Comparison of ENCODE assay signal across 20 cellular contexts in the genomic region with DNA sequence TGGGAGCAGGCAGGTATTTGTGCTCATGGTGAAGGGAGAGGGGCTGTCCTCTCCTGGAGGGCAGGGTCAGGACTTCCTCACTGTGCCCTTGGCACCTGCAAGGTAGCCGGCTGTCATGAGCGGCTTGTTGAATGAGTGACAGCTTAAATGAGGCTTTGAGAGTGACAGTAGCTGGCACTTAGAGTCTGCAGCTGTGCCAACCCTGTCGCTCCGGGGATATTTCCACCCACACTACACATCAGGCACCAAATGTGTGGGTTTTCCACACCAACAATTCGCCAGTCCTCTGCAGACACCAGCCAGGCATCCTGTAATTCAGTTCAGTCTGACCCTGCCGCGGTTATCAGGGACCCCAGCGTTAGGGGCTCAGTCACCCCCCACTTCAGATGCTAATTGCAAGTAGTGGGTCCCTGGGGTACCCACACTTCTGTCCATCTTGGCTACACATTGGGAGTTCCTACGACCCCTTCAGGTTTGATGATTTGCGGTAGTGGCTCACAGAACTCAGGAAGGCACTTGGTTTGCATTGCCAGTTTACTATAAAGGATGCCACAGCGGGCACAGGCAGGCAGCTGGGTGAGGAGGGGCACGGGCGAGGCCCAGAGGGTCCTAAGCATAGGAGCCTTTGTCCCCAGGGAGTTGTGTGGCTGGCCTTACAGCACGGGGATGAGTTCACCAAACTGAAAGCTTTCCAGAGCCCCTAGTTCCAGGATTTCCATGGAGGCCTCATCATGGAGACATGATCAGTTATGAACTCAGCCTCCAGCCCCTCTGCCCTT. TPM values are rescaled to one million over a fixed set of nuclear protein-coding genes. Genes with fewer than 3 reads are reported as not detected.
"Had no signal": no experiment of that assay in that cellular context is flagged by ENCODE, and none has a peak within 500 bp of the region (broad histone marks: within the 10 kb centered on the region; RNA-seq: fewer than 3 reads in every experiment).

No MANE protein-coding gene starts in this region.

- H3K27ac ChIP-seq: gastroesophageal sphincter, left lung, stomach, thoracic aorta, WERI-Rb-1 had no signal

- H3K27me3 Mint-ChIP-seq: activated CD4-positive, alpha-beta memory T cell treated with anti-CD3 and anti-CD28 coated beads for 36 hours; activated CD8-positive, alpha-beta memory T cell treated with anti-CD3 and anti-CD28 coated beads, Interleukin-2, amount 10 ng/mL, durations not matched to agents 7 days and 5 days; activated naive CD4-positive, alpha-beta T cell treated with anti-CD3 and anti-CD28 coated beads, Interleukin-2, amount 10 ng/mL, durations not matched to agents 7 days and 5 days; naive thymus-derived CD8-positive, alpha-beta T cell; progenitor cell of endocrine pancreas had no signal

- H3K4me3 Mint-ChIP-seq: activated CD4-positive, alpha-beta memory T cell treated with anti-CD3 and anti-CD28 coated beads for 36 hours; activated CD8-positive, alpha-beta memory T cell treated with anti-CD3 and anti-CD28 coated beads, Interleukin-2, amount 10 ng/mL, durations not matched to agents 7 days and 5 days; activated naive CD4-positive, alpha-beta T cell treated with anti-CD3 and anti-CD28 coated beads, Interleukin-2, amount 10 ng/mL, durations not matched to agents 7 days and 5 days; endodermal cell; naive thymus-derived CD8-positive, alpha-beta T cell had no signal

- DNase-seq: activated CD4-positive, alpha-beta memory T cell treated with anti-CD3 and anti-CD28 coated beads for 36 hours; activated CD8-positive, alpha-beta memory T cell treated with anti-CD3 and anti-CD28 coated beads, Interleukin-2, amount 10 ng/mL, durations not matched to agents 7 days and 5 days; activated naive CD4-positive, alpha-beta T cell treated with anti-CD3 and anti-CD28 coated beads, Interleukin-2, amount 10 ng/mL, durations not matched to agents 7 days and 5 days; activated T-cell treated with anti-CD3 and anti-CD28 coated beads, Interleukin-2, amount 50 U/mL, for 1 hour; endodermal cell; islet precursor cell; mesenchymal stem cell; naive thymus-derived CD8-positive, alpha-beta T cell; stomach; T-helper 1 cell; WERI-Rb-1 had no signal

- H3K27ac Mint-ChIP-seq: activated CD4-positive, alpha-beta memory T cell treated with anti-CD3 and anti-CD28 coated beads for 36 hours; activated CD8-positive, alpha-beta memory T cell treated with anti-CD3 and anti-CD28 coated beads, Interleukin-2, amount 10 ng/mL, durations not matched to agents 7 days and 5 days; activated naive CD4-positive, alpha-beta T cell treated with anti-CD3 and anti-CD28 coated beads, Interleukin-2, amount 10 ng/mL, durations not matched to agents 7 days and 5 days; activated T-helper 2 cell treated with anti-CD3 and anti-CD28 coated beads, Interferon-gamma antibody, Interleukin-2, Interleukin-4, amounts not matched to agents 10 μg/mL and 5 μg/mL and 100 μg/mL, durations not matched to agents 14 hours and 24 hours and 36 hours; progenitor cell of endocrine pancreas had no signal

- ATAC-seq: activated CD8-positive, alpha-beta memory T cell treated with anti-CD3 and anti-CD28 coated beads, Interleukin-2, amount 10 ng/mL, durations not matched to agents 7 days and 5 days; gastroesophageal sphincter; left lung; naive thymus-derived CD8-positive, alpha-beta T cell; sciatic nerve had no signal

- H3K9me3 ChIP-seq: gastroesophageal sphincter, left lung, stomach, thoracic aorta had no signal

- H3K4me1 Mint-ChIP-seq: endodermal cell had no signal

- H3K27me3 ChIP-seq: dorsolateral prefrontal cortex, gastroesophageal sphincter, left lung, stomach had no signal

- H3K4me3 ChIP-seq: dorsolateral prefrontal cortex, gastroesophageal sphincter, left lung, stomach, thoracic aorta had no signal

- H3K9me3 Mint-ChIP-seq: activated CD4-positive, alpha-beta memory T cell treated with anti-CD3 and anti-CD28 coated beads for 36 hours; activated naive CD4-positive, alpha-beta T cell treated with anti-CD3 and anti-CD28 coated beads, Interleukin-2, amount 10 ng/mL, durations not matched to agents 7 days and 5 days; activated T-helper 2 cell treated with anti-CD3 and anti-CD28 coated beads, Interferon-gamma antibody, Interleukin-2, Interleukin-4, amounts not matched to agents 10 μg/mL and 5 μg/mL and 100 μg/mL, durations not matched to agents 14 hours and 24 hours and 36 hours; endodermal cell; naive thymus-derived CD8-positive, alpha-beta T cell had no signal

RNA-seq across cellular contexts. Expression of a gene that starts 28.1 kb away (rescaled TPM):
- total RNA-seq: activated CD4-positive, alpha-beta memory T cell treated with anti-CD3 and anti-CD28 coated beads for 36 hours; activated CD8-positive, alpha-beta memory T cell treated with anti-CD3 and anti-CD28 coated beads, Interleukin-2, amount 10 ng/mL, durations not matched to agents 7 days and 5 days; activated T-helper 2 cell treated with anti-CD3 and anti-CD28 coated beads, Interferon-gamma antibody, Interleukin-2, Interleukin-4, amounts not matched to agents 10 μg/mL and 5 μg/mL and 100 μg/mL, durations not matched to agents 14 hours and 24 hours and 36 hours; epithelial cell of proximal tubule; gastroesophageal sphincter; left lung; mucosa of gallbladder; naive thymus-derived CD8-positive, alpha-beta T cell; sciatic nerve; stomach; thoracic aorta had no signal
- polyA plus RNA-seq: naive thymus-derived CD8-positive, alpha-beta T cell; stomach had no signal
